ENCODE assay signal across 14 cellular contexts in genomic region chr20:57250607-57251343, GRCh38. TPM values are rescaled to one million over a fixed set of nuclear protein-coding genes. Genes with fewer than 3 reads are reported as not detected.
DNase-seq lines count a peak whose midpoint lies in the region; ATAC-seq and TF ChIP-seq lines count a peak whose summit lies in the region.
"Had no signal": no experiment of that assay in that cellular context is flagged by ENCODE, and none has a peak within 500 bp of the region (broad histone marks: within the 10 kb centered on the region; RNA-seq: fewer than 3 reads in every experiment).

No MANE protein-coding gene starts in this region.

- H2AK5ac ChIP-seq in neuronal stem cell (ENCODE audit: low read depth, low read length) = peak overlapping the region; percentile 65

- peaks cover 0 to 18% of the 10 kb centered on the region in 2 donors for H3K36me3 ChIP-seq in neuronal stem cell (replicated peaks in 1 of 2; ENCODE audit: control insufficient read depth in 2 of 2, insufficient read depth in 2 of 2, low read length in 2 of 2)
- H3K36me3 ChIP-seq: gastroesophageal sphincter had no signal

- H3K79me1 ChIP-seq in neuronal stem cell (ENCODE audit: low read depth, low read length) = no peaks in the 10 kb centered on the region

- peak; percentile 29 for DNase-seq in activated CD4-positive, alpha-beta T cell treated with anti-CD3 and anti-CD28 coated beads for 48 hours
- DNase-seq in activated CD4-positive, alpha-beta T cell treated with anti-CD3 and anti-CD28 coated beads, Interleukin-2, amount 10 ng/mL, durations not matched to agents 7 days and 5 days = no peak
- DNase-seq in NB4 (ENCODE audit: low read depth) = peak; percentile 90
- peak; percentile 46 for DNase-seq in activated naive CD8-positive, alpha-beta T cell treated with anti-CD3 and anti-CD28 coated beads, Interleukin-2, amount 10 ng/mL, durations not matched to agents 7 days and 5 days
- no peak for DNase-seq in neuronal stem cell (ENCODE audit: low spot score)
- DNase-seq in erythroblast (lab: John Stamatoyannopoulos, UW) = no peak
- DNase-seq in HCEC 1CT = no peak
- DNase-seq: activated gamma-delta T cell; DMS79 treated with DMSO at 0.1 percent for 48 hours; NCI-H1694; stimulated activated CD4-positive, alpha-beta T cell treated with anti-CD3 and anti-CD28 coated beads, Interleukin-2, amount 100 ng/mL, for 48 hours had no signal

- no peaks in the 10 kb centered on the region for H3K27me3 Mint-ChIP-seq in activated CD4-positive, alpha-beta T cell treated with anti-CD3 and anti-CD28 coated beads, Interleukin-2, amount 10 ng/mL, durations not matched to agents 7 days and 5 days
- peaks cover 13% of the 10 kb centered on the region for H3K27me3 Mint-ChIP-seq in activated naive CD8-positive, alpha-beta T cell treated with anti-CD3 and anti-CD28 coated beads, Interleukin-2, amount 10 ng/mL, durations not matched to agents 7 days and 5 days

- no peak overlapping the region for H4K8ac ChIP-seq in neuronal stem cell (ENCODE audit: low read depth, low read length)

- H2BK120ac ChIP-seq in neuronal stem cell (ENCODE audit: low read depth, low read length) = no peak overlapping the region

- peak overlapping the region; percentile 33 for H3K4me3 ChIP-seq in NB4 (ENCODE audit: low read depth, low read length)
- no peak overlapping the region for H3K4me3 ChIP-seq in neuronal stem cell (ENCODE audit: low read length in 2 of 2)
- H3K4me3 ChIP-seq: gastroesophageal sphincter had no signal

- H3K4me3 Mint-ChIP-seq in activated CD4-positive, alpha-beta T cell treated with anti-CD3 and anti-CD28 coated beads, Interleukin-2, amount 10 ng/mL, durations not matched to agents 7 days and 5 days = no peak overlapping the region
- peak overlapping the region; percentile 19 for H3K4me3 Mint-ChIP-seq in activated naive CD8-positive, alpha-beta T cell treated with anti-CD3 and anti-CD28 coated beads, Interleukin-2, amount 10 ng/mL, durations not matched to agents 7 days and 5 days

- POLR2A ChIA-PET in activated CD4-positive, alpha-beta T cell treated with anti-CD3 and anti-CD28 coated beads, Interleukin-2, amount 10 ng/mL, durations not matched to agents 7 days and 5 days (lab: Charles Lee) = interaction anchor here (0.9 kb wide), 1 partner anchor 141 kb away, joined by 5 read pairs; no protein-coding TSS in a partner anchor
- POLR2A ChIA-PET in activated naive CD8-positive, alpha-beta T cell treated with anti-CD3 and anti-CD28 coated beads, Interleukin-2, amount 10 ng/mL, durations not matched to agents 7 days and 5 days (lab: Charles Lee) = no interaction called here

- H4K91ac ChIP-seq in neuronal stem cell (ENCODE audit: low read depth, low read length, poor library complexity) = no peak overlapping the region

- no peak overlapping the region for H3K14ac ChIP-seq in neuronal stem cell (ENCODE audit: low read length)

- H3K9me3 Mint-ChIP-seq in activated CD4-positive, alpha-beta T cell treated with anti-CD3 and anti-CD28 coated beads, Interleukin-2, amount 10 ng/mL, durations not matched to agents 7 days and 5 days = no peaks in the 10 kb centered on the region
- H3K9me3 Mint-ChIP-seq in activated naive CD8-positive, alpha-beta T cell treated with anti-CD3 and anti-CD28 coated beads, Interleukin-2, amount 10 ng/mL, durations not matched to agents 7 days and 5 days = no peaks in the 10 kb centered on the region

- TF ChIP-seq CTCF in NB4 (IDR thresholded peaks at IDR 0.05; ENCODE audit: low read depth, low read length) = no peak

- H3K4me1 ChIP-seq in neuronal stem cell (ENCODE audit: control insufficient read depth in 2 of 2, insufficient read depth in 1 of 2, low read depth in 1 of 2, low read length in 2 of 2) = peaks cover 13 to 16% of the 10 kb centered on the region in 2 donors
- H3K4me1 ChIP-seq: gastroesophageal sphincter had no signal

- CTCF ChIA-PET in activated CD4-positive, alpha-beta T cell treated with anti-CD3 and anti-CD28 coated beads, Interleukin-2, amount 10 ng/mL, durations not matched to agents 7 days and 5 days (lab: Charles Lee) = no interaction called here

- no CpG with 5 or more reads among the region's 15 CpGs for WGBS in neuronal stem cell (ENCODE audit: extremely low coverage in 2 of 2, insufficient read length in 2 of 2, insufficient replicate concordance in 1 of 2), 2 donors

- H3K27me3 ChIP-seq in neuronal stem cell (ENCODE audit: control insufficient read depth in 3 of 3, insufficient read depth in 3 of 3, low read depth in 1 of 3, low read length in 3 of 3) = no peaks in the 10 kb centered on the region

- H3K27ac ChIP-seq in neuronal stem cell (replicated peaks; ENCODE audit: low read length) = no peak overlapping the region
- H3K27ac ChIP-seq: gastroesophageal sphincter had no signal

- peaks cover 5% of the 10 kb centered on the region for H3K4me1 Mint-ChIP-seq in activated CD4-positive, alpha-beta T cell treated with anti-CD3 and anti-CD28 coated beads, Interleukin-2, amount 10 ng/mL, durations not matched to agents 7 days and 5 days
- peaks cover 6% of the 10 kb centered on the region for H3K4me1 Mint-ChIP-seq in activated naive CD8-positive, alpha-beta T cell treated with anti-CD3 and anti-CD28 coated beads, Interleukin-2, amount 10 ng/mL, durations not matched to agents 7 days and 5 days

- H3K4me2 ChIP-seq in neuronal stem cell (ENCODE audit: insufficient read depth, low read length, poor library complexity, severe bottlenecking) = no peak overlapping the region

- H3K27ac Mint-ChIP-seq in activated CD4-positive, alpha-beta T cell treated with anti-CD3 and anti-CD28 coated beads, Interleukin-2, amount 10 ng/mL, durations not matched to agents 7 days and 5 days = no peak overlapping the region
- H3K27ac Mint-ChIP-seq in activated naive CD8-positive, alpha-beta T cell treated with anti-CD3 and anti-CD28 coated beads, Interleukin-2, amount 10 ng/mL, durations not matched to agents 7 days and 5 days = no peak overlapping the region

- H3K9ac ChIP-seq in neuronal stem cell (ENCODE audit: low read depth, low read length, poor library complexity) = peak overlapping the region; percentile 83

- ATAC-seq in activated naive CD8-positive, alpha-beta T cell treated with anti-CD3 and anti-CD28 coated beads, Interleukin-2, amount 10 ng/mL, durations not matched to agents 7 days and 5 days (ENCODE audit: low read depth) = peak; percentile 91
- no peak for ATAC-seq in HG03342 (IDR thresholded peaks at IDR 0.05; ENCODE audit: unreplicated experiment)
- ATAC-seq: gastroesophageal sphincter, left lobe of liver had no signal

- peak overlapping the region; percentile 70 for H3K23ac ChIP-seq in neuronal stem cell (ENCODE audit: low read depth, low read length, poor library complexity)

- no peak overlapping the region for H2BK12ac ChIP-seq in neuronal stem cell (ENCODE audit: low read length)

- H3K4ac ChIP-seq in neuronal stem cell (ENCODE audit: low read length) = no peak overlapping the region

- TF ChIP-seq POLR2A in NB4 (IDR thresholded peaks at IDR 0.05; ENCODE audit: extremely low read depth, insufficient read length) (no peak), erythroblast (IDR thresholded peaks at IDR 0.05; ENCODE audit: low read length) (no peak)

- no peak overlapping the region for H2BK5ac ChIP-seq in neuronal stem cell (ENCODE audit: low read length)

- peak overlapping the region; percentile 13 for H3K18ac ChIP-seq in neuronal stem cell (ENCODE audit: low read length)

- H3K36me3 Mint-ChIP-seq in activated CD4-positive, alpha-beta T cell treated with anti-CD3 and anti-CD28 coated beads, Interleukin-2, amount 10 ng/mL, durations not matched to agents 7 days and 5 days (ENCODE audit: low read depth) = no peaks in the 10 kb centered on the region
- no peaks in the 10 kb centered on the region for H3K36me3 Mint-ChIP-seq in activated naive CD8-positive, alpha-beta T cell treated with anti-CD3 and anti-CD28 coated beads, Interleukin-2, amount 10 ng/mL, durations not matched to agents 7 days and 5 days

- H2AFZ ChIP-seq in neuronal stem cell (ENCODE audit: low read length) = no peak overlapping the region

- no peak overlapping the region for H2BK15ac ChIP-seq in neuronal stem cell (ENCODE audit: low read length)

- H3K9me3 ChIP-seq in neuronal stem cell (replicated peaks in 1 of 2; ENCODE audit: control insufficient read depth in 2 of 2, insufficient read depth in 1 of 2, low read depth in 1 of 2, low read length in 2 of 2) = peaks cover 4 to 6% of the 10 kb centered on the region in 2 donors

RNA-seq across cellular contexts. Expression of gene BMP7, which starts 15.7 kb away (rescaled TPM):
- total RNA-seq in activated CD4-positive, alpha-beta T cell treated with anti-CD3 and anti-CD28 coated beads, Interleukin-2, amount 10 ng/mL, durations not matched to agents 7 days and 5 days = not detected
- not detected for total RNA-seq in activated naive CD8-positive, alpha-beta T cell treated with anti-CD3 and anti-CD28 coated beads, Interleukin-2, amount 10 ng/mL, durations not matched to agents 7 days and 5 days
- 17.6 TPM for polyA plus RNA-seq in neuronal stem cell (2013, experiment 1 of 2)
- polyA plus RNA-seq in neuronal stem cell (2013, experiment 2 of 2) = 17.7 TPM

Comparison
In these comparisons a context has a peak if more than half of its experiments do, and no peak if none do; other contexts are left out.
1. DNase-seq: peak in activated CD4-positive, alpha-beta T cell treated with anti-CD3 and anti-CD28 coated beads for 48 hours (single experiment), NB4 (single experiment) and activated naive CD8-positive, alpha-beta T cell treated with anti-CD3 and anti-CD28 coated beads, Interleukin-2, amount 10 ng/mL, durations not matched to agents 7 days and 5 days (single experiment); none in activated CD4-positive, alpha-beta T cell treated with anti-CD3 and anti-CD28 coated beads, Interleukin-2, amount 10 ng/mL, durations not matched to agents 7 days and 5 days (single experiment), neuronal stem cell (single experiment), erythroblast (0 of 2) and HCEC 1CT (single experiment).